Comparison of ENCODE assay signal across 8 cellular contexts in genomic region chrX:53441531-53442321, GRCh38. TPM values are rescaled to one million over a fixed set of nuclear protein-coding genes. Genes with fewer than 3 reads are reported as not detected.
DNase-seq lines count a peak whose midpoint lies in the region; ATAC-seq and TF ChIP-seq lines count a peak whose summit lies in the region.

No MANE protein-coding gene starts in this region.

- peak overlapping the region; percentile 96 to 97 for H3K27ac ChIP-seq in esophagus (ENCODE audit: low read depth in 2 of 2, low read length in 1 of 2)
- no peak overlapping the region for H3K27ac ChIP-seq in muscle layer of duodenum (ENCODE audit: low read length)

- no peaks in the 10 kb centered on the region for H3K9me3 Mint-ChIP-seq in activated T-cell treated with anti-CD3 and anti-CD28 coated beads, Interleukin-2, amount 50 U/mL, for 24 hours

- peak overlapping the region; percentile 78 for H3K4me3 Mint-ChIP-seq in activated T-cell treated with anti-CD3 and anti-CD28 coated beads, Interleukin-2, amount 50 U/mL, for 24 hours

- H3K27me3 Mint-ChIP-seq in activated T-cell treated with anti-CD3 and anti-CD28 coated beads, Interleukin-2, amount 50 U/mL, for 24 hours, result peaks cover 44% of the 10 kb centered on the region

- H3K36me3 ChIP-seq in BJ (ENCODE audit: control insufficient read depth, insufficient read depth, low read length), result no peaks in the 10 kb centered on the region
- no peaks in the 10 kb centered on the region for H3K36me3 ChIP-seq in esophagus (ENCODE audit: control insufficient read depth in 2 of 2, insufficient read depth in 2 of 2, low read length in 1 of 2)
- no peaks in the 10 kb centered on the region for H3K36me3 ChIP-seq in muscle layer of duodenum (ENCODE audit: control insufficient read depth in 1 of 2, insufficient read depth in 2 of 2, low read length in 2 of 2)

- CTCF ChIA-PET in BJ (lab: Yijun Ruan, JAX), result interaction anchor here (1.2 to 1.6 kb wide), 2 partner anchors 128 to 157 kb away, joined by 4 read pairs; no protein-coding TSS in a partner anchor

- POLR2A ChIA-PET in BJ (lab: Charles Lee), result no interaction called here

- no peaks in the 10 kb centered on the region for H3K36me3 Mint-ChIP-seq in activated T-cell treated with anti-CD3 and anti-CD28 coated beads, Interleukin-2, amount 50 U/mL, for 24 hours (ENCODE audit: low read depth)

- H3K4me1 ChIP-seq in esophagus (ENCODE audit: control insufficient read depth in 2 of 2, insufficient read depth in 2 of 2, low read length in 1 of 2), result no peaks in the 10 kb centered on the region
- H3K4me1 ChIP-seq in muscle layer of duodenum (ENCODE audit: control insufficient read depth in 1 of 2, insufficient read depth in 2 of 2, low read length in 2 of 2), result peaks cover 0 to 4% of the 10 kb centered on the region in 2 donors

- TF ChIP-seq CTCF in BJ (IDR thresholded peaks at IDR 0.05; ENCODE audit: insufficient read depth, low read depth, low read length), result no peak

- H3K4me3 ChIP-seq in BJ (ENCODE audit: low read depth, low read length) (peak overlapping the region; percentile 39), esophagus (ENCODE audit: low read depth in 1 of 2, low read length in 2 of 2) (peak overlapping the region; percentile 37 to 46), muscle layer of duodenum (ENCODE audit: low read depth in 1 of 2, low read length in 2 of 2) (peak overlapping the region; percentile 59)

- DNase-seq in BJ (ENCODE audit: low read depth), result no peak
- peak in 75 of 76 experiments; percentile 15 to 85 (median 67) for DNase-seq in HUDEP-2 (lab: John Stamatoyannopoulos, UW; ENCODE audit: unreplicated experiment in 76 of 76)
- peak; percentile 75 for DNase-seq in NOMO-1 treated with dmso at 0.1 percent for 144 hours (lab: John Stamatoyannopoulos, UW; ENCODE audit: unreplicated experiment)
- peak; percentile 84 for DNase-seq in activated T-cell treated with anti-CD3 and anti-CD28 coated beads, Interleukin-2, amount 50 U/mL, for 24 hours
- DNase-seq in stimulated activated CD8-positive, alpha-beta memory T cell treated with anti-CD3 and anti-CD28 coated beads, Interleukin-7, amount 100 ng/mL, for 4 hours (ENCODE audit: low read depth in 2 of 2), result peak; percentile 36 to 64

- ATAC-seq in GM19452 (IDR thresholded peaks at IDR 0.05; ENCODE audit: unreplicated experiment), result peak; percentile 82

- H3K27me3 ChIP-seq in BJ (ENCODE audit: control insufficient read depth, insufficient read depth, low read length) (no peaks in the 10 kb centered on the region), esophagus (ENCODE audit: control insufficient read depth in 1 of 2, insufficient read depth in 2 of 2, low read length in 2 of 2) (peaks cover 0 to 2% of the 10 kb centered on the region in 2 donors), muscle layer of duodenum (ENCODE audit: low read depth, low read length) (no peaks in the 10 kb centered on the region)

- 7 to 14% methylated on average over 43 to 44 of the region's 44 CpGs for WGBS in esophagus, 2 donors

- peak overlapping the region; percentile 65 for H3K27ac Mint-ChIP-seq in activated T-cell treated with anti-CD3 and anti-CD28 coated beads, Interleukin-2, amount 50 U/mL, for 24 hours

- H3K4me1 Mint-ChIP-seq in activated T-cell treated with anti-CD3 and anti-CD28 coated beads, Interleukin-2, amount 50 U/mL, for 24 hours (ENCODE audit: low read depth), result peaks cover 32% of the 10 kb centered on the region

- H3K9me3 ChIP-seq in esophagus (ENCODE audit: control insufficient read depth in 2 of 2, insufficient read depth in 1 of 2, low read depth in 1 of 2, low read length in 1 of 2), result no peaks in the 10 kb centered on the region
- H3K9me3 ChIP-seq in muscle layer of duodenum (ENCODE audit: control insufficient read depth in 1 of 2, low read length in 2 of 2), result no peaks in the 10 kb centered on the region

RNA-seq across cellular contexts. Expression of gene HSD17B10, which starts 7.6 kb away (rescaled TPM):
- 112 and 156 TPM in 2 replicates for polyA plus RNA-seq in BJ (2011; rRNA removed)
- 40.7 and 63.7 TPM in 2 replicates for polyA minus RNA-seq in BJ (2011; rRNA and poly(A)+ RNA removed)
- polyA plus RNA-seq in esophagus, result 100 to 1,000 TPM in 1 of 2 donors, 10 to 100 TPM in 1; 55.6 to 151 TPM

RNA-seq across cellular contexts. Expression of gene RIBC1, which starts 19.1 kb away (rescaled TPM):
- polyA plus RNA-seq in BJ (2011; rRNA removed) (0.09 TPM in 1 of 2 replicates, not detected in the other), esophagus (under 1 TPM; 0.64 to 0.77 TPM)
- polyA minus RNA-seq in BJ (2011; rRNA and poly(A)+ RNA removed), result not detected in 2 replicates

RNA-seq across cellular contexts. Expression of gene SMC1A, which starts 19.3 kb away (rescaled TPM):
- polyA plus RNA-seq in BJ (2011; rRNA removed) (18.7 and 22.4 TPM in 2 replicates), esophagus (10 to 100 TPM in 1 of 2 donors, 1 to 10 TPM in 1; 9.0 to 13.1 TPM)
- 16.9 and 21.0 TPM in 2 replicates for polyA minus RNA-seq in BJ (2011; rRNA and poly(A)+ RNA removed)
